ENCODE assay signal across 26 cellular contexts in genomic region chr3:143720381-143720780, GRCh38.
DNase-seq lines count a peak whose midpoint lies in the region; ATAC-seq and TF ChIP-seq lines count a peak whose summit lies in the region.
"Had no signal": no experiment of that assay in that cellular context is flagged by ENCODE, and none has a peak within 500 bp of the region (broad histone marks: within the 10 kb centered on the region; RNA-seq: fewer than 3 reads in every experiment).

No MANE protein-coding gene starts in this region.

- H3K36me3 ChIP-seq in WERI-Rb-1 = no peaks in the 10 kb centered on the region
- H3K36me3 ChIP-seq in gastrocnemius medialis = no peaks in the 10 kb centered on the region
- H3K36me3 ChIP-seq: BLaER1, SJSA1 had no signal

- in situ Hi-C loops in gastrocnemius medialis (cut with MboI; ENCODE audit: low sequenced_read_pairs in 4 of 4) = no loop called here

- no peak for ATAC-seq in HG03280 (IDR thresholded peaks at IDR 0.05; ENCODE audit: unreplicated experiment)
- no peak for ATAC-seq in gastrocnemius medialis
- ATAC-seq in sciatic nerve = no peak

- TF ChIP-seq CTCF in WERI-Rb-1 (IDR thresholded peaks at IDR 0.05; ENCODE audit: low read depth, low read length) (no peak), gastrocnemius medialis (IDR thresholded peaks at IDR 0.05 in 4 of 5, conservative IDR thresholded peaks at IDR 0.05 in 1 of 5) (no peak)

- no peaks in the 10 kb centered on the region for H3K4me1 ChIP-seq in gastrocnemius medialis
- H3K4me1 ChIP-seq: BLaER1, SJSA1 had no signal

- H3K27me3 ChIP-seq in WERI-Rb-1 (ENCODE audit: insufficient read depth, low read depth, severe bottlenecking) = no peaks in the 10 kb centered on the region
- H3K27me3 ChIP-seq in gastrocnemius medialis = no peaks in the 10 kb centered on the region
- H3K27me3 ChIP-seq: BLaER1, SJSA1 had no signal

- no peak overlapping the region for H3K4me3 ChIP-seq in WERI-Rb-1 (ENCODE audit: low read depth, low read length)
- no peak overlapping the region for H3K4me3 ChIP-seq in gastrocnemius medialis
- H3K4me3 ChIP-seq: BLaER1, SJSA1 had no signal

- TF ChIP-seq POLR2A in gastrocnemius medialis (IDR thresholded peaks at IDR 0.05) = no peak

- H3K9me3 ChIP-seq in WERI-Rb-1 (ENCODE audit: severe bottlenecking) = no peaks in the 10 kb centered on the region
- H3K9me3 ChIP-seq in gastrocnemius medialis = no peaks in the 10 kb centered on the region
- H3K9me3 ChIP-seq: BLaER1, SJSA1 had no signal

- intact Hi-C loops in gastrocnemius medialis (cut with DNase I; ENCODE audit: low total_unique reads) (no loop called here), sciatic nerve (cut with DNase I) (no loop called here)

- DNase-seq in DMS 273 (lab: John Stamatoyannopoulos, UW; ENCODE audit: unreplicated experiment) (peak; percentile 76), NCI-H146 treated with DMSO at 0.1 percent for 48 hours (lab: John Stamatoyannopoulos, UW; ENCODE audit: unreplicated experiment) (peak; percentile 74), NCI-H2171 treated with DMSO at 0.1 percent for 48 hours (lab: John Stamatoyannopoulos, UW) (peak; percentile 81), WERI-Rb-1 (peak; percentile 85), gastrocnemius medialis (no peak), sciatic nerve (ENCODE audit: low spot score) (no peak)
- DNase-seq in activated CD8-positive, alpha-beta memory T cell treated with anti-CD3 and anti-CD28 coated beads for 24 hours = no peak
- DNase-seq: CD4-positive, CD25-positive, alpha-beta regulatory T cell; DMS79; EL; HCEC 1CT; IMR-90; MM.1S; NCI-H1092; NCI-H1436 treated with DMSO at 0.1 percent for 48 hours; NCI-H2081 treated with DMSO at 0.1 percent for 48 hours; NCI-H226; NCI-H510A; NCI-H774; Right ventricle myocardium superior; RPMI8226; T-helper 2 cell had no signal

- H3K27ac ChIP-seq in WERI-Rb-1 (peak overlapping the region; percentile 75), gastrocnemius medialis (no peak overlapping the region)
- H3K27ac ChIP-seq: BLaER1, KMS-11, SJSA1 had no signal

Comparison
In these comparisons a context has a peak if more than half of its experiments do, and no peak if none do; other contexts are left out.
1. DNase-seq: peak in DMS 273 (single experiment), NCI-H146 treated with DMSO at 0.1 percent for 48 hours (single experiment), NCI-H2171 treated with DMSO at 0.1 percent for 48 hours (single experiment) and WERI-Rb-1 (single experiment); none in gastrocnemius medialis (0 of 2), activated CD8-positive, alpha-beta memory T cell treated with anti-CD3 and anti-CD28 coated beads for 24 hours (single experiment) and sciatic nerve (single experiment).